ENCODE assay signal across 12 cellular contexts in the genomic region with DNA sequence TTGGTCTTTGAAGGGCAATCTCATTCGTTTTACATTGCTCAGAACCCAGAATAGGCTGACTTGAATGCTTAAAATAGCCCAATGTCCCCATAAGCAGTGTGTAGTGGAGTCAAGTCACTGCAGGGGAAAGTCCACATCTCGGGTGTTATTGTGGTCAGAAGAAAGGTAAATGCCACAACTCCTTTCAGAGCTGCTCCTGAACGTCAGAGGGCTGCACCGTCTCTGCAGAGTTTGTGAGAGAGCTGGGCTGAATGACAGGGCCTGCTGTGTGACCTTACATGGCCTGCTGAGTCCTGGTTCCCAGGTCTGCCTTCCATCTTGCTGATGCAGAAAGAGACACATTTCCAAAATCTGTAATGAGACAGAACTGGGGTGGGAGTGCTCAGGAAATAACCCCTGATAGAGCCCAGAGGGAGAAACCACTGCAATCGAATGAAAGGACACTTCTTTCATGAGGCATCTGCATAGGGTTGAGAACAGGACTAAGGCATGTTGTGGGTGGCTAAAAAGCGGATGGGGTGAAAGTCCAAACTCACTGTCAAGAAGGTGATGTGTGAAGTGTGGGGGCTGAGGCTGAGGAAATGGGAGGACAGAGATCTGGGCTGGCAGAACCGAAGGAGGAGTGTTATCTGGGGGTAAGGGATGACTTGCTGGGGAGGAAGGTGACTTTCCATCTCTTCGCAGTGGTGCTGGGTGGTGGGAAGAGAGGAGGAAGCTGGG. TPM values are rescaled to one million over a fixed set of nuclear protein-coding genes. Genes with fewer than 3 reads are reported as not detected.
DNase-seq lines count a peak whose midpoint lies in the region; ATAC-seq lines count a peak whose summit lies in the region.
"Had no signal": no experiment of that assay in that cellular context is flagged by ENCODE, and none has a peak within 500 bp of the region (broad histone marks: within the 10 kb centered on the region; RNA-seq: fewer than 3 reads in every experiment).

No MANE protein-coding gene starts in this region.

- no peak overlapping the region for H2AFZ ChIP-seq in GM23248

- no peaks in the 10 kb centered on the region for H3K9me2 ChIP-seq in GM23248 (ENCODE audit: insufficient read depth)

- WGBS in GM23248 (ENCODE audit: low coverage in 1 of 2, low lambda C conversion rate in 2 of 2, missing lambda C conversion rate in 2 of 2), 2 experiments, result 71 to 72% methylated on average over 8 of the region's 8 CpGs

- no peaks in the 10 kb centered on the region for H3K79me2 ChIP-seq in GM23248 (ENCODE audit: insufficient read depth)

- peak overlapping the region; percentile 38 for H3K27ac Mint-ChIP-seq in T-helper 2 cell treated with Interferon-gamma antibody and Interleukin-4, amounts not matched to agents 5 μg/mL and 100 μg/mL, for 36 hours
- H3K27ac Mint-ChIP-seq: B cell had no signal

- peaks cover 27% of the 10 kb centered on the region for H3K4me1 ChIP-seq in GM23248 (ENCODE audit: insufficient read depth)
- H3K4me1 ChIP-seq: right lobe of liver had no signal

- ATAC-seq in left ventricle myocardium superior (peak; percentile 39), left cardiac atrium (no peak), HG02852 (IDR thresholded peaks at IDR 0.05; ENCODE audit: unreplicated experiment) (peak; percentile 84)

- no peaks in the 10 kb centered on the region for H3K9me3 ChIP-seq in GM23248 (ENCODE audit: low read depth)
- H3K9me3 ChIP-seq: right lobe of liver had no signal

- peaks cover 27% of the 10 kb centered on the region for H3F3A ChIP-seq in GM23248 (ENCODE audit: insufficient read depth)

- H3K27me3 Mint-ChIP-seq in T-helper 2 cell treated with Interferon-gamma antibody and Interleukin-4, amounts not matched to agents 5 μg/mL and 100 μg/mL, for 36 hours (ENCODE audit: low read depth), result no peaks in the 10 kb centered on the region

- H4K20me1 ChIP-seq in GM23248 (ENCODE audit: insufficient read depth), result no peaks in the 10 kb centered on the region

- no peak overlapping the region for H3K4me2 ChIP-seq in GM23248 (ENCODE audit: unreplicated experiment)

- H3K4me3 Mint-ChIP-seq in T-helper 2 cell treated with Interferon-gamma antibody and Interleukin-4, amounts not matched to agents 5 μg/mL and 100 μg/mL, for 36 hours, result peak overlapping the region; percentile 3
- H3K4me3 Mint-ChIP-seq: B cell had no signal

- no peaks in the 10 kb centered on the region for H3K9me3 Mint-ChIP-seq in T-helper 2 cell treated with Interferon-gamma antibody and Interleukin-4, amounts not matched to agents 5 μg/mL and 100 μg/mL, for 36 hours

- H3K36me3 Mint-ChIP-seq in T-helper 2 cell treated with Interferon-gamma antibody and Interleukin-4, amounts not matched to agents 5 μg/mL and 100 μg/mL, for 36 hours (ENCODE audit: low read depth), result no peaks in the 10 kb centered on the region

- H3K9ac ChIP-seq in GM23248, result no peak overlapping the region

- no peaks in the 10 kb centered on the region for H3K27me3 ChIP-seq in GM23248 (replicated peaks; ENCODE audit: insufficient read depth)
- H3K27me3 ChIP-seq: right lobe of liver had no signal

- no peak overlapping the region for H3K4me3 ChIP-seq in GM23248
- H3K4me3 ChIP-seq: right lobe of liver had no signal

- in situ Hi-C loops in GM23248 (cut with MboI), result no loop called here

- no peak overlapping the region for H3K27ac ChIP-seq in GM23248
- H3K27ac ChIP-seq: right lobe of liver had no signal

- H3K4me1 Mint-ChIP-seq in T-helper 2 cell treated with Interferon-gamma antibody and Interleukin-4, amounts not matched to agents 5 μg/mL and 100 μg/mL, for 36 hours (ENCODE audit: low read depth), result peaks cover 74% of the 10 kb centered on the region
- H3K4me1 Mint-ChIP-seq: B cell had no signal

- H3K36me3 ChIP-seq in GM23248 (ENCODE audit: low read depth), result no peaks in the 10 kb centered on the region
- H3K36me3 ChIP-seq: right lobe of liver had no signal

- DNase-seq in left ventricle myocardium superior (no peak), left cardiac atrium (no peak), NCI-H187 treated with DMSO at 0.1 percent for 48 hours (lab: John Stamatoyannopoulos, UW) (no peak), HK-2 (ENCODE audit: unreplicated experiment) (no peak), NCI-H526 treated with DMSO at 0.1 percent for 48 hours (lab: John Stamatoyannopoulos, UW) (no peak), GM23248 (no peak)
- peak; percentile 52 for DNase-seq in T-helper 2 cell treated with Interferon-gamma antibody and Interleukin-4, amounts not matched to agents 5 μg/mL and 100 μg/mL, for 36 hours (ENCODE audit: low spot score)
- DNase-seq: cortex of kidney, NCI-H774, right lobe of liver had no signal

- intact Hi-C loops in left ventricle myocardium superior (cut with micrococcal nuclease), result no loop called here
- intact Hi-C loops in left cardiac atrium (cut with DNase I), result no loop called here

RNA-seq across cellular contexts. Expression of a gene that starts 33.8 kb away (rescaled TPM):
- total RNA-seq in left ventricle myocardium superior, result not detected
- total RNA-seq in left cardiac atrium, result 1 to 10 TPM in 1 of 2 donors, not detected in 1; 1.3 TPM
- total RNA-seq in GM23248 (2014; rRNA removed; shearing (Covaris generic)), result not detected in 2 replicates
- polyA plus RNA-seq in GM23248 (2016; fragmentation: Nextera tagmentation; extraction: Ambion mirVana), result not detected in 2 replicates
- total RNA-seq: B cell had no signal

Comparison
In these comparisons a context has a peak if more than half of its experiments do, and no peak if none do; other contexts are left out.
1. ATAC-seq: peak in left ventricle myocardium superior (single experiment) and HG02852 (single experiment); none in left cardiac atrium (0 of 2).